11 cellular contexts compared by ENCODE assay signal in the genomic region with DNA sequence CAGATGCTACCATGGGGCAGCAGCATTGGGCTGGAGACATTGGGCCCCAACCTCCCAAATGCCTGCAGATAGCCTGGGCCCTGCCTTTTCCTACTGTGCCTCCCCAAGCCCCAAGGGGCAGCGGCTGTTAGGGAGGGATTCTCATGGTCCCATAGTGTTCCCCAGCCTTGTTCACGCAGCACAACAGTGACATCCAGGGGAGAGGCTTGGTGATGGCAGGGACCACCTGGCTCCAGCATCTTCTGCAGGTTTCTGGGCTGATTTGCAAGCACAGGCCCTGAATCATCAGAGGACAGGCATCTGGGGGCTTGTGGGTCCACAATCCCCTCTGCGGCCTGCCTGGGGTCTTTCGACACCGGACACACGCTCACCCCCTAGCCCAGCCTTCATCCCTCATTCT.
DNase-seq lines count a peak whose midpoint lies in the region; ATAC-seq and TF ChIP-seq lines count a peak whose summit lies in the region.
"Had no signal": no experiment of that assay in that cellular context is flagged by ENCODE, and none has a peak within 500 bp of the region (broad histone marks: within the 10 kb centered on the region; RNA-seq: fewer than 3 reads in every experiment).

No MANE protein-coding gene starts in this region.

- peak; percentile 40 to 69 for DNase-seq in NCI-H524 (lab: John Stamatoyannopoulos, UW)
- DNase-seq in NCI-H524 treated with DMSO at 0.1 percent for 48 hours (lab: John Stamatoyannopoulos, UW): no peak
- peak; percentile 47 for DNase-seq in NCI-H2171 treated with DMSO at 0.1 percent for 48 hours (lab: John Stamatoyannopoulos, UW)
- no peak for DNase-seq in fibroblast of mammary gland (ENCODE audit: low read depth)
- peak; percentile 9 for DNase-seq in progenitor cell of endocrine pancreas (ENCODE audit: low spot score, unreplicated experiment)
- no peak for DNase-seq in activated naive CD4-positive, alpha-beta T cell treated with anti-CD3 and anti-CD28 coated beads, Interleukin-2, amount 50 U/mL, for 16 hours
- DNase-seq in ureter (ENCODE audit: low spot score): no peak
- DNase-seq: activated CD8-positive, alpha-beta memory T cell treated with anti-CD3 and anti-CD28 coated beads, Interleukin-2, amount 50 U/mL, for 4 hours; mammary epithelial cell had no signal

- no peak overlapping the region for H3K27ac Mint-ChIP-seq in progenitor cell of endocrine pancreas
- H3K27ac Mint-ChIP-seq: dendritic cell treated with granulocyte-macrophage colony-stimulating factor and Interleukin-4, amounts not matched to agents 40 ng/mL and 50 ng/mL, for 4 days had no signal

- H3K4me3 Mint-ChIP-seq in progenitor cell of endocrine pancreas (ENCODE audit: low read depth): no peak overlapping the region
- H3K4me3 Mint-ChIP-seq: dendritic cell treated with granulocyte-macrophage colony-stimulating factor and Interleukin-4, amounts not matched to agents 40 ng/mL and 50 ng/mL, for 4 days had no signal

- H3K4me3 ChIP-seq in fibroblast of mammary gland (ENCODE audit: control insufficient read depth, low read depth, low read length): no peak overlapping the region

- no peaks in the 10 kb centered on the region for H3K9me3 Mint-ChIP-seq in progenitor cell of endocrine pancreas (ENCODE audit: low read depth)
- H3K9me3 Mint-ChIP-seq: dendritic cell treated with granulocyte-macrophage colony-stimulating factor and Interleukin-4, amounts not matched to agents 40 ng/mL and 50 ng/mL, for 4 days had no signal

- H3K4me1 Mint-ChIP-seq in progenitor cell of endocrine pancreas (ENCODE audit: low read depth): peaks cover 6% of the 10 kb centered on the region

- peaks cover 4% of the 10 kb centered on the region for H3K27me3 Mint-ChIP-seq in progenitor cell of endocrine pancreas
- H3K27me3 Mint-ChIP-seq: dendritic cell treated with granulocyte-macrophage colony-stimulating factor and Interleukin-4, amounts not matched to agents 40 ng/mL and 50 ng/mL, for 4 days had no signal

- TF ChIP-seq CTCF in fibroblast of mammary gland (conservative IDR thresholded peaks at IDR 0.05; ENCODE audit: control insufficient read depth, insufficient read depth, low read depth, low read length) (peak; percentile 22), progenitor cell of endocrine pancreas (IDR thresholded peaks at IDR 0.05; ENCODE audit: unreplicated experiment) (peak; percentile 46)

- H3K36me3 Mint-ChIP-seq in progenitor cell of endocrine pancreas (ENCODE audit: insufficient read depth): no peaks in the 10 kb centered on the region

- no peak for ATAC-seq in GM21367 (IDR thresholded peaks at IDR 0.05; ENCODE audit: unreplicated experiment)

Comparison
In these comparisons a context has a peak if more than half of its experiments do, and no peak if none do; other contexts are left out.
1. DNase-seq: peak in NCI-H524 (2 of 2), NCI-H2171 treated with DMSO at 0.1 percent for 48 hours (single experiment) and progenitor cell of endocrine pancreas (single experiment); none in NCI-H524 treated with DMSO at 0.1 percent for 48 hours (single experiment), fibroblast of mammary gland (single experiment), activated naive CD4-positive, alpha-beta T cell treated with anti-CD3 and anti-CD28 coated beads, Interleukin-2, amount 50 U/mL, for 16 hours (single experiment) and ureter (single experiment).